ENCODE assay signal across 12 cellular contexts in the genomic region with DNA sequence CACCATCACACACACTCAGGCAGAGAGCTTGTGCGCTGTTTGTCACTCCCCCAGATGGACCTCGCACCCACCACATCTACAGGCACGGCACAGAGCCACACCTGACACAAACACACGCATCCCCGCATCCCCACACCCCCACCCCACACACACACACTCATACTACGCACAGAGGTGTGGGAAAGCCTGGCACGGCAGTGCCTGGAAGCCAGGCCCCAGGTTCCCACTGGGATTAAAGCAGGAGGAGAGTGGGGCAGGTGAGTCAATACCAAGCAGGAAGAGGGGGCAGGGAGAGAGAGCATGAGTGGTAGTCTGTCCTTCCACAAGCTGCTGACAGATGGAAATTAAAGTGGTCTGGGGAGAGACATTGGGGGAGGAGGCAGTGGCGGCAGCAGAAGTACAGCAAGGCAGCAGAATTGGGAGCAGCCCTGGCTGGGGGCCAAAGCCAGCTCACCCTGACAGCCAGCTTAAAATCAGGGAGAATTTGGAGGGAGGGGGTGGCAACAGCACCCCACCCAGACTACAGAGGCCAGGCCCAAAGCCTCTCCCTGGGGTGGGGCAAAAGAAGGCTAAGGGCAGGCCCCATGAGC. TPM values are rescaled to one million over a fixed set of nuclear protein-coding genes. Genes with fewer than 3 reads are reported as not detected.
DNase-seq lines count a peak whose midpoint lies in the region; ATAC-seq, FAIRE-seq and TF ChIP-seq lines count a peak whose summit lies in the region.
"Had no signal": no experiment of that assay in that cellular context is flagged by ENCODE, and none has a peak within 500 bp of the region (broad histone marks: within the 10 kb centered on the region; RNA-seq: fewer than 3 reads in every experiment).

No MANE protein-coding gene starts in this region.

- H2BK120ac ChIP-seq in mesenchymal stem cell (ENCODE audit: low read depth, low read length): no peak overlapping the region

- no peak for TF ChIP-seq EP300 in K562 (IDR thresholded peaks at IDR 0.05; ENCODE audit: low read length)

- H3K27me3 ChIP-seq in BE2C (no peaks in the 10 kb centered on the region), K562 (ENCODE audit: control insufficient read depth in 2 of 2, insufficient read depth in 2 of 2, low read length in 2 of 2) (no peaks in the 10 kb centered on the region), mesenchymal stem cell (ENCODE audit: control insufficient read depth in 1 of 2, insufficient read depth in 1 of 2, low read length in 2 of 2) (no peaks in the 10 kb centered on the region)
- H3K27me3 ChIP-seq in CD4-positive, alpha-beta T cell (ENCODE audit: control insufficient read depth, insufficient read depth, low read length): no peaks in the 10 kb centered on the region

- CTCF ChIA-PET in K562 (lab: Yijun Ruan, JAX; ENCODE audit: low intra/inter-chr PET ratio): no interaction called here
- CTCF ChIA-PET in CD4-positive, alpha-beta T cell (lab: Charles Lee): interaction anchor here (0.6 kb wide), 1 partner anchor 33 kb away, joined by 3 read pairs; no protein-coding TSS in a partner anchor

- no peak overlapping the region for H2AFZ ChIP-seq in K562 (ENCODE audit: low read depth, low read length)
- H2AFZ ChIP-seq in mesenchymal stem cell (ENCODE audit: low read depth, low read length): no peak overlapping the region

- ATAC-seq in K562: peak; percentile 47
- ATAC-seq in HG02588 (IDR thresholded peaks at IDR 0.05; ENCODE audit: unreplicated experiment): no peak
- ATAC-seq in CD4-positive, alpha-beta T cell (ENCODE audit: poor library complexity): no peak

- no peak overlapping the region for H3K14ac ChIP-seq in mesenchymal stem cell (ENCODE audit: low read length in 2 of 2)

- H3K4ac ChIP-seq in mesenchymal stem cell (ENCODE audit: low read depth in 1 of 2, low read length in 2 of 2): no peak overlapping the region

- H3K36me3 Mint-ChIP-seq in CD4-positive, alpha-beta T cell (ENCODE audit: low read depth): peaks cover 43% of the 10 kb centered on the region

- no peak for TF ChIP-seq POLR2A in K562 (conservative IDR thresholded peaks at IDR 0.05)

- H3K18ac ChIP-seq in mesenchymal stem cell (ENCODE audit: low read depth in 1 of 2, low read length in 2 of 2): no peak overlapping the region

- H3K4me2 ChIP-seq in K562 (ENCODE audit: insufficient read depth, low read length) (no peak overlapping the region), mesenchymal stem cell (ENCODE audit: low read length, poor library complexity, severe bottlenecking) (no peak overlapping the region)

- no peak overlapping the region for H3K27ac Mint-ChIP-seq in CD4-positive, alpha-beta T cell

- peaks cover 11% of the 10 kb centered on the region for H3K36me3 ChIP-seq in BE2C
- peaks cover 54% of the 10 kb centered on the region; the same call in 2 of the 3 replicates for H3K36me3 ChIP-seq in K562 (ENCODE audit: control insufficient read depth, insufficient read depth, low read length)
- H3K36me3 ChIP-seq in mesenchymal stem cell (ENCODE audit: control insufficient read depth in 1 of 2, insufficient read depth in 2 of 2, low read depth in 1 of 2, low read length in 2 of 2): peaks cover 76 to 86% of the 10 kb centered on the region in 2 experiments

- H3K4me3 Mint-ChIP-seq in CD4-positive, alpha-beta T cell: no peak overlapping the region

- intact Hi-C loops in K562 (cut with micrococcal nuclease): no loop called here
- intact Hi-C loops in CD4-positive, alpha-beta T cell (cut with DNase I, micrococcal nuclease): no loop called here

- no TSS peak for BruUV-seq in K562 (replicated peaks; lab: Mats Ljungman, UMichigan)

- H3K9me3 Mint-ChIP-seq in CD4-positive, alpha-beta T cell: no peaks in the 10 kb centered on the region

- WGBS in K562 (ENCODE audit: insufficient coverage, low coverage, missing lambda C conversion rate): 72% methylated on average over 5 of the region's 8 CpGs
- WGBS in mesenchymal stem cell: 86% methylated on average over 7 of the region's 8 CpGs

- no peaks in the 10 kb centered on the region for H3K9me3 ChIP-seq in BE2C
- no peaks in the 10 kb centered on the region; the same call in 1 of the 2 replicates for H3K9me3 ChIP-seq in K562 (replicated peaks; ENCODE audit: control insufficient read depth, insufficient read depth, low read depth, low read length)
- H3K9me3 ChIP-seq in mesenchymal stem cell (ENCODE audit: control insufficient read depth, low read length): peaks cover 10% of the 10 kb centered on the region
- H3K9me3 ChIP-seq in CD4-positive, alpha-beta T cell (ENCODE audit: control insufficient read depth, low read length): peaks cover 5% of the 10 kb centered on the region

- H2AK5ac ChIP-seq in mesenchymal stem cell (ENCODE audit: low read length, severe bottlenecking): no peak overlapping the region

- TF ChIP-seq CTCF in BE2C (IDR thresholded peaks at IDR 0.05; ENCODE audit: low read depth, low read length): no peak
- no peak for TF ChIP-seq CTCF in K562 (IDR thresholded peaks at IDR 0.05 in 2 of 3, conservative IDR thresholded peaks at IDR 0.05 in 1 of 3; ENCODE audit: insufficient read depth in 2 of 3, low read depth in 1 of 3, low read length in 3 of 3)
- no peak for TF ChIP-seq CTCF in CD4-positive, alpha-beta T cell (IDR thresholded peaks at IDR 0.05)

- no peaks in the 10 kb centered on the region; the same call in 2 of the 3 replicates for H3K79me2 ChIP-seq in K562 (ENCODE audit: control insufficient read depth, insufficient read depth, low read length)

- H3K27ac ChIP-seq in K562 (ENCODE audit: extremely low read depth, low read depth, low read length) (no peak overlapping the region), mesenchymal stem cell (ENCODE audit: low read length, poor library complexity, severe bottlenecking) (no peak overlapping the region)
- no peak overlapping the region for H3K27ac ChIP-seq in CD4-positive, alpha-beta T cell (ENCODE audit: low read depth, low read length)

- H2BK15ac ChIP-seq in mesenchymal stem cell (ENCODE audit: low read depth, poor library complexity, severe bottlenecking): no peak overlapping the region

- H2BK5ac ChIP-seq in mesenchymal stem cell (ENCODE audit: low read depth, low read length, poor library complexity, severe bottlenecking): no peak overlapping the region

- peak; percentile 53 for DNase-seq in BE2C
- DNase-seq in NCI-H1105 treated with DMSO at 0.1 percent for 48 hours (lab: John Stamatoyannopoulos, UW): peak; percentile 61
- peak in 1 of 4 experiments; percentile 47 for DNase-seq in K562 (ENCODE audit: extremely low read depth in 1 of 4, low spot score in 3 of 4)
- DNase-seq in mesenchymal stem cell: no peak
- DNase-seq in KBM-7: no peak
- DNase-seq in AG20443 (ENCODE audit: low spot score): no peak
- no peak for DNase-seq in CD4-positive, alpha-beta T cell
- DNase-seq: SW 1271 had no signal

- TF ChIP-seq RAD21 in K562 (CRISPR knock-in tag; conservative IDR thresholded peaks at IDR 0.05 in 1 of 2, IDR thresholded peaks at IDR 0.05 in 1 of 2): no peak

- H3K23ac ChIP-seq in mesenchymal stem cell (ENCODE audit: low read length in 2 of 2): no peak overlapping the region

- H4K91ac ChIP-seq in mesenchymal stem cell (ENCODE audit: low read length): no peak overlapping the region

- no peak overlapping the region for H3K4me3 ChIP-seq in BE2C (ENCODE audit: low read depth, low read length)
- no peak overlapping the region for H3K4me3 ChIP-seq in K562
- no peak overlapping the region for H3K4me3 ChIP-seq in mesenchymal stem cell (ENCODE audit: insufficient read depth in 1 of 2, low read depth in 1 of 2, low read length in 2 of 2)

- 0 out of 2 replicates have a peak, but pooled peaks cover 6% of the 10 kb centered on the region for H4K20me1 ChIP-seq in K562 (replicated peaks; ENCODE audit: control insufficient read depth, insufficient read depth, low read length)

- no peak overlapping the region for H4K8ac ChIP-seq in mesenchymal stem cell (ENCODE audit: low read length)

- no peaks in the 10 kb centered on the region for H3K4me1 Mint-ChIP-seq in CD4-positive, alpha-beta T cell (ENCODE audit: low read depth)

- FAIRE-seq in K562 (lab: Jason Lieb, UNC): no peak

- H3K4me1 ChIP-seq in BE2C: no peaks in the 10 kb centered on the region
- peaks cover 7 to 22% of the 10 kb centered on the region in 2 experiments; a peak in 4 of 5 replicates for H3K4me1 ChIP-seq in K562 (replicated peaks in 1 of 2; ENCODE audit: control insufficient read depth in 2 of 2, insufficient read depth in 2 of 2, low read length in 2 of 2)
- peaks cover 36% of the 10 kb centered on the region for H3K4me1 ChIP-seq in mesenchymal stem cell (ENCODE audit: control insufficient read depth, insufficient read depth, low read depth, low read length)

- H3K9ac ChIP-seq in K562 (ENCODE audit: insufficient read depth in 1 of 2, low read depth in 2 of 2, low read length in 2 of 2) (peak overlapping the region in 1 of 2 experiments; percentile 68; a peak in 2 of 4 replicates), mesenchymal stem cell (ENCODE audit: low read length) (peak overlapping the region; percentile 54)

- peaks cover 53% of the 10 kb centered on the region for H3K79me1 ChIP-seq in mesenchymal stem cell (replicated peaks; ENCODE audit: low read length, poor library complexity, severe bottlenecking)

- in situ Hi-C loops in K562 (cut with MboI): no loop called here
- in situ Hi-C loops in KBM-7 (cut with MboI; ENCODE audit: low pct_unique_long_range_greater_than_20kb, low sequenced_read_pairs): no loop called here

- H2BK12ac ChIP-seq in mesenchymal stem cell (ENCODE audit: low read length in 2 of 2): no peak overlapping the region

- POLR2A ChIA-PET in K562 (lab: Yijun Ruan, JAX): interaction anchor here (0.5 to 1.5 kb wide), 4 partner anchors 11 to 787 kb away, joined by 3 to 6 read pairs (median 3); no protein-coding TSS in a partner anchor
- POLR2A ChIA-PET in CD4-positive, alpha-beta T cell (lab: Charles Lee): no interaction called here

- H3K27me3 Mint-ChIP-seq in CD4-positive, alpha-beta T cell: no peaks in the 10 kb centered on the region

- H3K9me1 ChIP-seq in K562 (ENCODE audit: control insufficient read depth, insufficient read depth, low read length): no peaks in the 10 kb centered on the region

RNA-seq across cellular contexts. Expression of a gene that starts 20.7 kb away (rescaled TPM):
- 85.1 TPM for polyA plus RNA-seq in BE2C (2012; ENCODE audit: insufficient read depth, insufficient read length, low read depth)
- total RNA-seq in K562 (2011; cell fraction: chromatin; rRNA removed; ENCODE audit: low replicate concordance): 28.6 and 47.8 TPM in 2 replicates
- 20.5 and 22.4 TPM in 2 replicates for total RNA-seq in K562 (2011; cell fraction: nucleolus; rRNA removed)
- total RNA-seq in K562 (2011; cell fraction: nucleoplasm; rRNA removed): 30.6 and 31.7 TPM in 2 replicates
- total RNA-seq in K562 (2014; rRNA removed) (16.2 and 20.2 TPM in 2 replicates), K562 (2014; rRNA removed; fragmentation: Illumina TruSeq; extraction: Trizol) (10.9 and 11.2 TPM in 2 replicates), K562 (2015; rRNA removed; fragmentation: Illumina TruSeq; extraction: Trizol) (8.0 and 10.3 TPM in 2 replicates), K562 (2021) (35.0 and 47.2 TPM in 2 replicates)
- polyA plus RNA-seq in K562 (2011; rRNA removed) (7.3 and 14.1 TPM in 2 replicates), K562 (2014; fragmentation: Illumina TruSeq; extraction: Trizol) (29.9 and 31.4 TPM in 2 replicates), K562 (2014; fragmentation: Nextera tagmentation; extraction: Ambion mirVana) (1 to 10 TPM; 1.1 to 1.2 TPM), K562 (2014; rRNA removed) (19.5 and 23.8 TPM in 2 replicates)
- 11.4 and 12.5 TPM in 2 replicates for polyA plus RNA-seq in K562 (2011; cell fraction: cytosol; rRNA removed)
- 34.2 and 50.1 TPM in 2 replicates for polyA plus RNA-seq in K562 (2011; cell fraction: nucleus; rRNA removed)
- polyA plus RNA-seq in K562 (2012): 17.5 and 28.9 TPM in 2 replicates
- 13.6 and 14.5 TPM in 2 replicates for polyA minus RNA-seq in K562 (2011; rRNA and poly(A)+ RNA removed)
- 13.8 and 18.3 TPM in 2 replicates for polyA minus RNA-seq in K562 (2011; cell fraction: cytosol; rRNA and poly(A)+ RNA removed)
- polyA minus RNA-seq in K562 (2011; cell fraction: nucleus; rRNA and poly(A)+ RNA removed): 8.2 and 11.6 TPM in 2 replicates
- 141 TPM for polyA plus RNA-seq in mesenchymal stem cell (2013, experiment 1 of 2)
- 142 TPM for polyA plus RNA-seq in mesenchymal stem cell (2013, experiment 2 of 2)
- total RNA-seq in CD4-positive, alpha-beta T cell: 10 to 100 TPM; 12.9 to 13.2 TPM

RNA-seq across cellular contexts. Expression of a gene that starts 31.6 kb away (rescaled TPM):
- 124 TPM for polyA plus RNA-seq in BE2C (2012; ENCODE audit: insufficient read depth, insufficient read length, low read depth)
- total RNA-seq in K562 (2011; cell fraction: chromatin; rRNA removed; ENCODE audit: low replicate concordance): 63.0 and 84.0 TPM in 2 replicates
- 50.7 and 51.9 TPM in 2 replicates for total RNA-seq in K562 (2011; cell fraction: nucleolus; rRNA removed)
- total RNA-seq in K562 (2011; cell fraction: nucleoplasm; rRNA removed): 52.0 and 58.5 TPM in 2 replicates
- total RNA-seq in K562 (2014; rRNA removed) (257 and 316 TPM in 2 replicates), K562 (2014; rRNA removed; fragmentation: Illumina TruSeq; extraction: Trizol) (216 and 243 TPM in 2 replicates), K562 (2015; rRNA removed; fragmentation: Illumina TruSeq; extraction: Trizol) (259 and 269 TPM in 2 replicates), K562 (2021) (224 and 245 TPM in 2 replicates)
- polyA plus RNA-seq in K562 (2011; rRNA removed) (232 and 251 TPM in 2 replicates), K562 (2014; fragmentation: Illumina TruSeq; extraction: Trizol) (314 and 416 TPM in 2 replicates), K562 (2014; fragmentation: Nextera tagmentation; extraction: Ambion mirVana) (10 to 100 TPM; 91.1 to 96.0 TPM), K562 (2014; rRNA removed) (224 and 238 TPM in 2 replicates)
- polyA plus RNA-seq in K562 (2011; cell fraction: cytosol; rRNA removed): 291 and 330 TPM in 2 replicates
- polyA plus RNA-seq in K562 (2011; cell fraction: nucleus; rRNA removed): 122 and 133 TPM in 2 replicates
- polyA plus RNA-seq in K562 (2012): 172 and 211 TPM in 2 replicates
- 224 and 271 TPM in 2 replicates for polyA minus RNA-seq in K562 (2011; rRNA and poly(A)+ RNA removed)
- polyA minus RNA-seq in K562 (2011; cell fraction: cytosol; rRNA and poly(A)+ RNA removed): 164 and 173 TPM in 2 replicates
- polyA minus RNA-seq in K562 (2011; cell fraction: nucleus; rRNA and poly(A)+ RNA removed): 25.0 and 46.5 TPM in 2 replicates
- 79.2 TPM for polyA plus RNA-seq in mesenchymal stem cell (2013, experiment 1 of 2)
- polyA plus RNA-seq in mesenchymal stem cell (2013, experiment 2 of 2): 75.1 TPM
- 10 to 100 TPM; 36.7 to 41.2 TPM for total RNA-seq in CD4-positive, alpha-beta T cell

RNA-seq across cellular contexts. Expression of a gene that starts 34.1 kb away (rescaled TPM):
- polyA plus RNA-seq in BE2C (2012; ENCODE audit: insufficient read depth, insufficient read length, low read depth): 0.48 TPM
- total RNA-seq in K562 (2011; cell fraction: chromatin; rRNA removed; ENCODE audit: low replicate concordance): not detected in 2 replicates
- not detected in 2 replicates for total RNA-seq in K562 (2011; cell fraction: nucleolus; rRNA removed)
- total RNA-seq in K562 (2011; cell fraction: nucleoplasm; rRNA removed): not detected in 2 replicates
- not detected in 2 replicates for total RNA-seq in K562 (2014; rRNA removed)
- total RNA-seq in K562 (2014; rRNA removed; fragmentation: Illumina TruSeq; extraction: Trizol): not detected in 2 replicates
- total RNA-seq in K562 (2015; rRNA removed; fragmentation: Illumina TruSeq; extraction: Trizol): not detected in 2 replicates
- total RNA-seq in K562 (2021): not detected in 2 replicates
- not detected in 2 replicates for polyA plus RNA-seq in K562 (2011; rRNA removed)
- polyA plus RNA-seq in K562 (2011; cell fraction: cytosol; rRNA removed): 0.07 TPM in 1 of 2 replicates, not detected in the other
- not detected in 2 replicates for polyA plus RNA-seq in K562 (2011; cell fraction: nucleus; rRNA removed)
- not detected in 2 replicates for polyA plus RNA-seq in K562 (2012)
- polyA plus RNA-seq in K562 (2014; fragmentation: Illumina TruSeq; extraction: Trizol): not detected in 2 replicates
- polyA plus RNA-seq in K562 (2014; fragmentation: Nextera tagmentation; extraction: Ambion mirVana): not detected
- polyA plus RNA-seq in K562 (2014; rRNA removed): not detected in 2 replicates
- not detected in 2 replicates for polyA minus RNA-seq in K562 (2011; rRNA and poly(A)+ RNA removed)
- not detected in 2 replicates for polyA minus RNA-seq in K562 (2011; cell fraction: cytosol; rRNA and poly(A)+ RNA removed)
- not detected in 2 replicates for polyA minus RNA-seq in K562 (2011; cell fraction: nucleus; rRNA and poly(A)+ RNA removed)
- not detected for polyA plus RNA-seq in mesenchymal stem cell (2013, experiment 1 of 2)
- polyA plus RNA-seq in mesenchymal stem cell (2013, experiment 2 of 2): not detected
- not detected for total RNA-seq in CD4-positive, alpha-beta T cell
- total RNA-seq: M059J, mesenteric fat pad had no signal
- polyA plus RNA-seq: BJ had no signal

Comparison
In these comparisons a context has a peak if more than half of its experiments do, and no peak if none do; other contexts are left out.
1. DNase-seq: peak in BE2C (single experiment) and NCI-H1105 treated with DMSO at 0.1 percent for 48 hours (single experiment); none in mesenchymal stem cell (single experiment), KBM-7 (single experiment), AG20443 (single experiment) and CD4-positive, alpha-beta T cell (0 of 10).